ENCODE assay signal across 19 cellular contexts in the genomic region with DNA sequence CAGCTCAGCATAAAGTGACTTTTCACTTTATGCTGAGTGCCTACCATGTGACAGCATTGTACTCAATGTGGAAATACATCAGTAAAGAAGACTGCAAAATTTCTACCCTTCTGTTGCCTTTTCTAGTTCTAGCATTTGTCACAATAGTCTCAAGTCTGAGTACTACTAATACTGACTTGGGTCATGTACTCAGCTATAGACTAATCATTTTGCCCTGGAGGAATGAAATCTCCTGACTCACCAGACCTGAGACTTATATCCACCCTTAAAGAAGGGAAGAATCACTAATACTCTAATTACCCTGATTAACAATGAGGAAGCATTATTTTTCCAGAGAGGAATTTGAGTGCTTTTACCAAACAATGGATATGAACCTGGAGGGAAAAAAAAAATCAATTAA.
A peak's percentile ranks its signal among the peaks of the same experiment; 100 is the strongest.
DNase-seq lines count a peak whose midpoint lies in the region; ATAC-seq and TF ChIP-seq lines count a peak whose summit lies in the region.
"Had no signal": no experiment of that assay in that cellular context is flagged by ENCODE, and none has a peak within 500 bp of the region (broad histone marks: within the 10 kb centered on the region; RNA-seq: fewer than 3 reads in every experiment).

No MANE protein-coding gene starts in this region.

- no peak overlapping the region for H3K4me3 Mint-ChIP-seq in MCF 10A (ENCODE audit: unreplicated experiment)
- no peak overlapping the region for H3K4me3 Mint-ChIP-seq in Calu3 (ENCODE audit: low read depth, unreplicated experiment)

- no peak overlapping the region for H3K4me3 ChIP-seq in breast epithelium
- no peak overlapping the region for H3K4me3 ChIP-seq in RWPE2 (ENCODE audit: severe bottlenecking)
- H3K4me3 ChIP-seq: HAP-1 had no signal

- DNase-seq in MCF 10A (ENCODE audit: unreplicated experiment) (peak; percentile 13), breast epithelium (ENCODE audit: low spot score in 2 of 2) (no peak), RWPE2 (ENCODE audit: low spot score) (no peak), Calu3 (no peak)
- DNase-seq in stimulated activated naive CD8-positive, alpha-beta T cell treated with anti-CD3 and anti-CD28 coated beads, Interleukin-15, Interleukin-2, amounts not matched to agents 100 U/mL and 50 U/mL, for 24 hours: no peak
- no peak for DNase-seq in central memory CD4-positive, alpha-beta T cell
- DNase-seq: AML-193, GF-D8, KBM-7, NCI-H1417, NCI-H187, NCI-H446, NCI-H526 treated with DMSO at 0.1 percent for 48 hours, SIG-M5 had no signal

- H3K27me3 Mint-ChIP-seq in MCF 10A (ENCODE audit: insufficient read depth, unreplicated experiment) (no peaks in the 10 kb centered on the region), Calu3 (ENCODE audit: unreplicated experiment) (no peaks in the 10 kb centered on the region)

- H3K27ac Mint-ChIP-seq in MCF 10A (ENCODE audit: low read depth, unreplicated experiment): no peak overlapping the region
- H3K27ac Mint-ChIP-seq in Calu3 (ENCODE audit: unreplicated experiment): no peak overlapping the region

- no peaks in the 10 kb centered on the region for H3K36me3 Mint-ChIP-seq in MCF 10A (ENCODE audit: insufficient read depth, unreplicated experiment)
- no peaks in the 10 kb centered on the region for H3K36me3 Mint-ChIP-seq in Calu3 (ENCODE audit: insufficient read depth, unreplicated experiment)

- no peaks in the 10 kb centered on the region for H3K27me3 ChIP-seq in breast epithelium
- H3K27me3 ChIP-seq in RWPE2 (ENCODE audit: insufficient read depth, poor library complexity, severe bottlenecking): no peaks in the 10 kb centered on the region

- no peaks in the 10 kb centered on the region for H3K36me3 ChIP-seq in breast epithelium
- no peaks in the 10 kb centered on the region for H3K36me3 ChIP-seq in RWPE2 (ENCODE audit: low read depth)
- H3K36me3 ChIP-seq: HAP-1 had no signal

- H3K4me1 Mint-ChIP-seq in MCF 10A (ENCODE audit: insufficient read depth, unreplicated experiment): peaks cover 14% of the 10 kb centered on the region
- no peaks in the 10 kb centered on the region for H3K4me1 Mint-ChIP-seq in Calu3 (ENCODE audit: low read depth, unreplicated experiment)

- CTCF ChIA-PET in MCF 10A (lab: Yijun Ruan, JAX): interaction anchor here (0.6 to 1.0 kb wide), 2 partner anchors 12 to 43 kb away, joined by 3 read pairs; no protein-coding TSS in a partner anchor
- CTCF ChIA-PET in Calu3 (lab: Charles Lee): no interaction called here

- H3K9me3 Mint-ChIP-seq in MCF 10A (ENCODE audit: unreplicated experiment) (no peaks in the 10 kb centered on the region), Calu3 (ENCODE audit: low read depth, unreplicated experiment) (peaks cover 3% of the 10 kb centered on the region)

- POLR2A ChIA-PET in MCF 10A (lab: Yijun Ruan, JAX): no interaction called here

- no peak for TF ChIP-seq POLR2A in breast epithelium (IDR thresholded peaks at IDR 0.05)

- H3K9me3 ChIP-seq in breast epithelium (peaks cover 0 to 5% of the 10 kb centered on the region in 2 donors), RWPE2 (ENCODE audit: severe bottlenecking) (no peaks in the 10 kb centered on the region)
- H3K9me3 ChIP-seq: HAP-1 had no signal

- no peak overlapping the region for H3K27ac ChIP-seq in breast epithelium
- H3K27ac ChIP-seq in RWPE2 (ENCODE audit: poor library complexity, severe bottlenecking): peak overlapping the region; percentile 22
- H3K27ac ChIP-seq: 22Rv1, C4-2B had no signal

- H3K4me1 ChIP-seq in breast epithelium (no peaks in the 10 kb centered on the region), RWPE2 (ENCODE audit: insufficient read depth, poor library complexity, severe bottlenecking) (peaks cover 18% of the 10 kb centered on the region)

- BruUV-seq in MCF 10A (replicated peaks; lab: Mats Ljungman, UMichigan) (no TSS peak), Calu3 (replicated peaks; lab: Mats Ljungman, UMichigan) (no TSS peak)

- intact Hi-C loops in MCF 10A (cut with micrococcal nuclease) (no loop called here), breast epithelium (cut with DNase I; ENCODE audit: low total_unique reads) (no loop called here), Calu3 (cut with micrococcal nuclease; ENCODE audit: unreplicated experiment) (no loop called here)

- ATAC-seq in RWPE2 (ENCODE audit: low read depth): peak; percentile 75
- peak; percentile 48 for ATAC-seq in esophagus mucosa
- no peak for ATAC-seq in stimulated activated naive CD8-positive, alpha-beta T cell treated with anti-CD3 and anti-CD28 coated beads, Interleukin-15, Interleukin-2, amounts not matched to agents 100 U/mL and 50 U/mL, for 24 hours
- ATAC-seq in GM19397 (IDR thresholded peaks at IDR 0.05; ENCODE audit: unreplicated experiment): no peak

- TF ChIP-seq CTCF in MCF 10A (IDR thresholded peaks at IDR 0.05; ENCODE audit: unreplicated experiment) (no peak), breast epithelium (IDR thresholded peaks at IDR 0.05) (no peak), RWPE2 (IDR thresholded peaks at IDR 0.05; ENCODE audit: poor library complexity, severe bottlenecking) (no peak), Calu3 (IDR thresholded peaks at IDR 0.05; ENCODE audit: unreplicated experiment) (no peak)

Comparison
In these comparisons a context has a peak if more than half of its experiments do, and no peak if none do; other contexts are left out.
1. ATAC-seq: peak in RWPE2 (single experiment) and esophagus mucosa (single experiment); none in stimulated activated naive CD8-positive, alpha-beta T cell treated with anti-CD3 and anti-CD28 coated beads, Interleukin-15, Interleukin-2, amounts not matched to agents 100 U/mL and 50 U/mL, for 24 hours (single experiment) and GM19397 (single experiment).